In the genomic region with DNA sequence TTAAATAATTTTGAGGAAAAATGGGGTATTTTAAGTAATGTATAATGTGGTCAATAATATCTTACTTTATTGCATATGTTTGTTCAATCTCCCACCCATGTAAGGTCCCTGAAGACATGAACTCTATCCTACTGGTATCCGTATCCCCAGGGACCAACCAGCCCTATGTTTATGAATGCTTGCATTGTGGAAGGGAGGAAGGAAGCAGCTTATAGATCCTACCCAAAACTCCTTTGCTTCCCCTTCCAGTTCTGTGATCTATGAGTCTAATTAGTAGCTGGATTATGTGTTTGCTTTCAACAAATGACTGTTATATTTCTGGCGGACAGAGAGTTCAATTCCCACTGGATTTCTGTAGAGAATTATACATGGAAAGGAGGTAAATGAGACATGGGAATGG, we compare ENCODE assay signal across 15 cellular contexts. TPM values are rescaled to one million over a fixed set of nuclear protein-coding genes. Genes with fewer than 3 reads are reported as not detected.
DNase-seq lines count a peak whose midpoint lies in the region; ATAC-seq and TF ChIP-seq lines count a peak whose summit lies in the region.
"Had no signal": no experiment of that assay in that cellular context is flagged by ENCODE, and none has a peak within 500 bp of the region (broad histone marks: within the 10 kb centered on the region; RNA-seq: fewer than 3 reads in every experiment).

No MANE protein-coding gene starts in this region.

- peaks cover 25% of the 10 kb centered on the region for H3K36me3 Mint-ChIP-seq in CD4-positive, CD25-positive, alpha-beta regulatory T cell
- H3K36me3 Mint-ChIP-seq in activated CD4-positive, alpha-beta memory T cell treated with anti-CD3 and anti-CD28 coated beads for 36 hours = peaks cover 28% of the 10 kb centered on the region
- no peaks in the 10 kb centered on the region for H3K36me3 Mint-ChIP-seq in mesothelial cell of epicardium
- H3K36me3 Mint-ChIP-seq: WTC11 had no signal

- peaks cover 43% of the 10 kb centered on the region for H3K4me1 ChIP-seq in CD4-positive, CD25-positive, alpha-beta regulatory T cell (ENCODE audit: control insufficient read depth, insufficient read depth, low read length, poor library complexity, severe bottlenecking)
- H3K4me1 ChIP-seq in DND-41 (ENCODE audit: insufficient read depth, low read length) = peaks cover 25% of the 10 kb centered on the region

- peak overlapping the region; percentile 85 for H3K27ac ChIP-seq in CD4-positive, CD25-positive, alpha-beta regulatory T cell (ENCODE audit: insufficient read depth, low read length, poor library complexity, severe bottlenecking)
- peak overlapping the region; percentile 17 for H3K27ac ChIP-seq in DND-41 (ENCODE audit: low read length)

- intact Hi-C loops in activated CD4-positive, alpha-beta memory T cell treated with anti-CD3 and anti-CD28 coated beads for 36 hours (cut with micrococcal nuclease) = loop anchor here (2.0 to 5.0 kb wide), 4 partner anchors 80 to 252 kb away; a partner anchor contains a TSS

- no peaks in the 10 kb centered on the region for H3K9me3 ChIP-seq in CD4-positive, CD25-positive, alpha-beta regulatory T cell (ENCODE audit: control insufficient read depth in 2 of 2, low read length in 2 of 2)
- no peaks in the 10 kb centered on the region for H3K9me3 ChIP-seq in DND-41 (ENCODE audit: insufficient read depth, low read length, severe bottlenecking)
- H3K9me3 ChIP-seq: heart right ventricle had no signal

- TF ChIP-seq CTCF in DND-41 (IDR thresholded peaks at IDR 0.05; ENCODE audit: borderline replicate concordance, extremely low read depth, low read length, poor library complexity, severe bottlenecking) (no peak), mesothelial cell of epicardium (IDR thresholded peaks at IDR 0.05; ENCODE audit: unreplicated experiment) (no peak)

- H3K27me3 ChIP-seq in CD4-positive, CD25-positive, alpha-beta regulatory T cell (ENCODE audit: control insufficient read depth, insufficient read depth, low read length) = no peaks in the 10 kb centered on the region
- H3K27me3 ChIP-seq in DND-41 (ENCODE audit: insufficient read depth, low read length, poor library complexity) = no peaks in the 10 kb centered on the region
- H3K27me3 ChIP-seq: cardiac muscle cell, heart right ventricle had no signal

- POLR2A ChIA-PET in activated CD4-positive, alpha-beta memory T cell treated with anti-CD3 and anti-CD28 coated beads for 36 hours (lab: Charles Lee) = interaction anchor here (1.2 kb wide), 1 partner anchor 45 kb away, joined by 3 read pairs; no protein-coding TSS in a partner anchor

- H3K27me3 Mint-ChIP-seq in CD4-positive, CD25-positive, alpha-beta regulatory T cell = peaks cover 5% of the 10 kb centered on the region
- H3K27me3 Mint-ChIP-seq in activated CD4-positive, alpha-beta memory T cell treated with anti-CD3 and anti-CD28 coated beads for 36 hours = no peaks in the 10 kb centered on the region
- H3K27me3 Mint-ChIP-seq in mesothelial cell of epicardium (ENCODE audit: low read depth) = no peaks in the 10 kb centered on the region

- H3K4me3 Mint-ChIP-seq in CD4-positive, CD25-positive, alpha-beta regulatory T cell = peak overlapping the region; percentile 5 to 76 (median 54)
- H3K4me3 Mint-ChIP-seq in activated CD4-positive, alpha-beta memory T cell treated with anti-CD3 and anti-CD28 coated beads for 36 hours = no peak overlapping the region
- no peak overlapping the region for H3K4me3 Mint-ChIP-seq in mesothelial cell of epicardium

- peaks cover 18% of the 10 kb centered on the region for H3K79me2 ChIP-seq in DND-41 (ENCODE audit: insufficient read depth, low read length)

- no peak for DNase-seq in CD4-positive, CD25-positive, alpha-beta regulatory T cell
- DNase-seq in DND-41 (no peak), mesothelial cell of epicardium (ENCODE audit: low spot score in 2 of 2, unreplicated experiment in 2 of 2) (no peak), NCI-H345 (lab: John Stamatoyannopoulos, UW) (no peak), inferior parietal cortex (ENCODE audit: extremely low spot score) (no peak)
- DNase-seq in activated CD4-positive, alpha-beta memory T cell treated with anti-CD3 and anti-CD28 coated beads for 36 hours = no peak
- no peak for DNase-seq in activated effector memory CD4-positive, alpha-beta T cell treated with Interleukin-2 at 50 U/mL for 16 hours
- DNase-seq: activated gamma-delta T cell, COR-L47, heart right ventricle, left cardiac atrium, NCI-H2029, NCI-H774 had no signal

- peak overlapping the region; percentile 96 for H3K4me3 ChIP-seq in CD4-positive, CD25-positive, alpha-beta regulatory T cell (ENCODE audit: low read depth, low read length)
- H3K4me3 ChIP-seq in DND-41 (ENCODE audit: low read depth in 1 of 2, low read length in 2 of 2) = no peak overlapping the region

- no peaks in the 10 kb centered on the region for H3K9me3 Mint-ChIP-seq in CD4-positive, CD25-positive, alpha-beta regulatory T cell
- H3K9me3 Mint-ChIP-seq in activated CD4-positive, alpha-beta memory T cell treated with anti-CD3 and anti-CD28 coated beads for 36 hours = no peaks in the 10 kb centered on the region
- H3K9me3 Mint-ChIP-seq in mesothelial cell of epicardium = no peaks in the 10 kb centered on the region
- H3K9me3 Mint-ChIP-seq: WTC11 had no signal

- peak overlapping the region; percentile 82 to 87 (median 83) for H3K27ac Mint-ChIP-seq in CD4-positive, CD25-positive, alpha-beta regulatory T cell
- H3K27ac Mint-ChIP-seq in activated CD4-positive, alpha-beta memory T cell treated with anti-CD3 and anti-CD28 coated beads for 36 hours = peak overlapping the region; percentile 49
- H3K27ac Mint-ChIP-seq in mesothelial cell of epicardium = peak overlapping the region; percentile 30
- H3K27ac Mint-ChIP-seq: WTC11 had no signal

- H3K36me3 ChIP-seq in CD4-positive, CD25-positive, alpha-beta regulatory T cell (ENCODE audit: control insufficient read depth, insufficient read depth, low read length) = peaks cover 21% of the 10 kb centered on the region
- peaks cover 42% of the 10 kb centered on the region for H3K36me3 ChIP-seq in DND-41 (ENCODE audit: insufficient read depth, low read length)
- H3K36me3 ChIP-seq: cardiac muscle cell had no signal

- CTCF ChIA-PET in activated CD4-positive, alpha-beta memory T cell treated with anti-CD3 and anti-CD28 coated beads for 36 hours (lab: Charles Lee) = interaction anchor here (0.6 to 2.7 kb wide), 6 partner anchors 48 to 403 kb away, joined by 3 to 12 read pairs (median 6); no protein-coding TSS in a partner anchor

- no peak overlapping the region for H2AFZ ChIP-seq in DND-41 (ENCODE audit: low read depth, low read length)

- H4K20me1 ChIP-seq in DND-41 (ENCODE audit: insufficient read depth, low read length) = no peaks in the 10 kb centered on the region

- ATAC-seq in CD4-positive, CD25-positive, alpha-beta regulatory T cell (ENCODE audit: low read depth in 2 of 2) = no peak
- ATAC-seq in DND-41 (ENCODE audit: insufficient read depth, low read depth) = no peak
- ATAC-seq: heart right ventricle, left cardiac atrium, WTC11 had no signal

- no peak overlapping the region for H3K9ac ChIP-seq in DND-41 (ENCODE audit: low read depth, low read length)

- peak overlapping the region; percentile 63; the same call in 1 of the 2 replicates for H3K4me2 ChIP-seq in DND-41 (ENCODE audit: insufficient read depth, low read length)

- H3K4me1 Mint-ChIP-seq in CD4-positive, CD25-positive, alpha-beta regulatory T cell = peaks cover 28 to 58% (median 37%) of the 10 kb centered on the region in 4 donors
- H3K4me1 Mint-ChIP-seq in activated CD4-positive, alpha-beta memory T cell treated with anti-CD3 and anti-CD28 coated beads for 36 hours (ENCODE audit: low read depth) = peaks cover 44% of the 10 kb centered on the region
- peaks cover 20% of the 10 kb centered on the region for H3K4me1 Mint-ChIP-seq in mesothelial cell of epicardium

RNA-seq across cellular contexts. Expression of a gene that starts 45.6 kb away (rescaled TPM):
- total RNA-seq in CD4-positive, CD25-positive, alpha-beta regulatory T cell = 135 TPM
- polyA plus RNA-seq in CD4-positive, CD25-positive, alpha-beta regulatory T cell = 10 to 100 TPM; 12.2 to 17.8 (median 14.8) TPM
- total RNA-seq in activated CD4-positive, alpha-beta memory T cell treated with anti-CD3 and anti-CD28 coated beads for 36 hours = 10 to 100 TPM; 60.0 to 65.1 TPM
- 23.3 to 26.1 TPM (median 23.8 TPM) in 3 replicates for total RNA-seq in mesothelial cell of epicardium

Comparison
In these comparisons a context has a peak if more than half of its experiments do, and no peak if none do; other contexts are left out.
1. H3K27ac Mint-ChIP-seq: peak in every context shown above with its lines; median percentile 83 in CD4-positive, CD25-positive, alpha-beta regulatory T cell; 49 in activated CD4-positive, alpha-beta memory T cell treated with anti-CD3 and anti-CD28 coated beads for 36 hours; 30 in mesothelial cell of epicardium.
2. H3K4me3 Mint-ChIP-seq: peak in CD4-positive, CD25-positive, alpha-beta regulatory T cell (4 of 4); none in activated CD4-positive, alpha-beta memory T cell treated with anti-CD3 and anti-CD28 coated beads for 36 hours (single experiment) and mesothelial cell of epicardium (single experiment).